Comparison of ENCODE assay signal across 22 cellular contexts in genomic region chr16:50924759-50925545, GRCh38.
"Had no signal": no experiment of that assay in that cellular context is flagged by ENCODE, and none has a peak within 500 bp of the region (broad histone marks: within the 10 kb centered on the region; RNA-seq: fewer than 3 reads in every experiment).

No MANE protein-coding gene starts in this region.

- H3K4me3 ChIP-seq: cardiac muscle cell, heart right ventricle, left lung, pancreas, psoas muscle, right atrium auricular region, thyroid gland, upper lobe of right lung had no signal

- H3K27me3 ChIP-seq: cardiac muscle cell, left lung, pancreas, right atrium auricular region, thyroid gland, upper lobe of right lung had no signal

- H3K4me1 Mint-ChIP-seq: activated naive CD4-positive, alpha-beta T cell treated with anti-CD3 and anti-CD28 coated beads, Interleukin-2, amount 10 ng/mL, durations not matched to agents 7 days and 5 days; endodermal cell; natural killer cell had no signal

- H3K27ac Mint-ChIP-seq: activated CD4-positive, alpha-beta memory T cell treated with anti-CD3 and anti-CD28 coated beads for 36 hours; activated naive CD4-positive, alpha-beta T cell treated with anti-CD3 and anti-CD28 coated beads, Interleukin-2, amount 10 ng/mL, durations not matched to agents 7 days and 5 days; endodermal cell; natural killer cell; stimulated activated naive CD8-positive, alpha-beta T cell treated with anti-CD3 and anti-CD28 coated beads, Interleukin-15, Interleukin-2, amounts not matched to agents 100 ng/mL and 50 ng/mL, for 24 hours had no signal

- H3K9me3 Mint-ChIP-seq: activated CD4-positive, alpha-beta memory T cell treated with anti-CD3 and anti-CD28 coated beads for 36 hours; activated naive CD4-positive, alpha-beta T cell treated with anti-CD3 and anti-CD28 coated beads, Interleukin-2, amount 10 ng/mL, durations not matched to agents 7 days and 5 days; endodermal cell; natural killer cell; stimulated activated naive CD8-positive, alpha-beta T cell treated with anti-CD3 and anti-CD28 coated beads, Interleukin-15, Interleukin-2, amounts not matched to agents 100 ng/mL and 50 ng/mL, for 24 hours had no signal

- H3K27ac ChIP-seq: cardiac muscle cell, heart right ventricle, left lung, neutrophil, pancreas, psoas muscle, right atrium auricular region, thyroid gland, upper lobe of right lung had no signal

- H3K9me3 ChIP-seq: heart right ventricle, left lung, neutrophil, pancreas, psoas muscle, right atrium auricular region, thyroid gland, upper lobe of right lung had no signal

- H3K4me1 ChIP-seq: heart right ventricle, left lung, psoas muscle, right atrium auricular region, thyroid gland, upper lobe of right lung had no signal

- H3K4me3 Mint-ChIP-seq: activated CD4-positive, alpha-beta memory T cell treated with anti-CD3 and anti-CD28 coated beads for 36 hours; activated naive CD4-positive, alpha-beta T cell treated with anti-CD3 and anti-CD28 coated beads, Interleukin-2, amount 10 ng/mL, durations not matched to agents 7 days and 5 days; endodermal cell; natural killer cell; stimulated activated naive CD8-positive, alpha-beta T cell treated with anti-CD3 and anti-CD28 coated beads, Interleukin-15, Interleukin-2, amounts not matched to agents 100 ng/mL and 50 ng/mL, for 24 hours had no signal

- H3K36me3 ChIP-seq: cardiac muscle cell, heart right ventricle, left lung, neutrophil, pancreas, right atrium auricular region, thyroid gland, upper lobe of right lung had no signal

- H3K36me3 Mint-ChIP-seq: activated CD4-positive, alpha-beta memory T cell treated with anti-CD3 and anti-CD28 coated beads for 36 hours; activated naive CD4-positive, alpha-beta T cell treated with anti-CD3 and anti-CD28 coated beads, Interleukin-2, amount 10 ng/mL, durations not matched to agents 7 days and 5 days; natural killer cell had no signal

- DNase-seq: activated CD4-positive, alpha-beta memory T cell treated with anti-CD3 and anti-CD28 coated beads for 36 hours; activated CD4-positive, alpha-beta T cell treated with anti-CD3 and anti-CD28 coated beads for 48 hours; activated effector memory CD4-positive, alpha-beta T cell treated with anti-CD3 and anti-CD28 coated beads, Interleukin-2, amount 50 U/mL, for 16 hours; activated naive CD4-positive, alpha-beta T cell treated with anti-CD3 and anti-CD28 coated beads, Interleukin-2, amount 10 ng/mL, durations not matched to agents 7 days and 5 days; amygdala; cortex of kidney; endodermal cell; heart right ventricle; left lung; midbrain; natural killer cell; psoas muscle; stimulated activated CD4-positive, alpha-beta T cell treated with anti-CD3 and anti-CD28 coated beads, Interleukin-4, amount 100 ng/mL, for 4 hours; substantia nigra; T-helper 2 cell; thyroid gland; upper lobe of right lung had no signal
